ENCODE assay signal across 26 cellular contexts in genomic region chr14:76539130-76539529, GRCh38.
A peak's percentile ranks its signal among the peaks of the same experiment; 100 is the strongest.
DNase-seq lines count a peak whose midpoint lies in the region; ATAC-seq and TF ChIP-seq lines count a peak whose summit lies in the region.
"Had no signal": no experiment of that assay in that cellular context is flagged by ENCODE, and none has a peak within 500 bp of the region (broad histone marks: within the 10 kb centered on the region; RNA-seq: fewer than 3 reads in every experiment).

No MANE protein-coding gene starts in this region.

- no peaks in the 10 kb centered on the region for H3K79me2 ChIP-seq in neural progenitor cell (ENCODE audit: low read depth)

- peaks cover 8% of the 10 kb centered on the region for H3K27me3 Mint-ChIP-seq in stimulated activated naive CD8-positive, alpha-beta T cell treated with anti-CD3 and anti-CD28 coated beads, Interleukin-15, amount 100 ng/mL, for 72 hours
- peaks cover 19% of the 10 kb centered on the region for H3K27me3 Mint-ChIP-seq in central memory CD8-positive, alpha-beta T cell
- H3K27me3 Mint-ChIP-seq in neural progenitor cell (ENCODE audit: insufficient read depth, low read depth): no peaks in the 10 kb centered on the region
- H3K27me3 Mint-ChIP-seq in activated CD4-positive, alpha-beta T cell treated with anti-CD3 and anti-CD28 coated beads, Interleukin-2, amount 10 ng/mL, durations not matched to agents 7 days and 5 days: peaks cover 9% of the 10 kb centered on the region

- no peak for DNase-seq in stimulated activated naive CD8-positive, alpha-beta T cell treated with anti-CD3 and anti-CD28 coated beads, Interleukin-15, amount 100 ng/mL, for 72 hours
- no peak for DNase-seq in stimulated activated naive CD8-positive, alpha-beta T cell treated with anti-CD3 and anti-CD28 coated beads, Interleukin-15, Interleukin-2, amounts not matched to agents 100 U/mL and 50 U/mL, for 24 hours
- DNase-seq in NCI-H69 (lab: John Stamatoyannopoulos, UW) (peak; percentile 65), neural progenitor cell (ENCODE audit: low spot score) (no peak), head of caudate nucleus (no peak)
- no peak for DNase-seq in central memory CD8-positive, alpha-beta T cell (ENCODE audit: low spot score in 2 of 2)
- DNase-seq in activated CD4-positive, alpha-beta T cell treated with anti-CD3 and anti-CD28 coated beads, Interleukin-2, amount 10 ng/mL, durations not matched to agents 7 days and 5 days: no peak
- DNase-seq: 8988T; ACHN; BE2C; C1 segment of cervical spinal cord; CD4-positive, alpha-beta memory T cell; CD4-positive, CD25-positive, alpha-beta regulatory T cell; CD8-positive, alpha-beta memory T cell; COR-L47; DMS 273 treated with DMSO at 0.1 percent for 48 hours; DMS153; DMS53; DMS79; DND-41; EL; GDM1 had no signal

- no peaks in the 10 kb centered on the region for H3F3A ChIP-seq in neural progenitor cell (ENCODE audit: low read depth)

- TF ChIP-seq CTCF in neural progenitor cell (IDR thresholded peaks at IDR 0.05): no peak

- H3K9me3 Mint-ChIP-seq in stimulated activated naive CD8-positive, alpha-beta T cell treated with anti-CD3 and anti-CD28 coated beads, Interleukin-15, amount 100 ng/mL, for 72 hours: no peaks in the 10 kb centered on the region
- no peaks in the 10 kb centered on the region for H3K9me3 Mint-ChIP-seq in central memory CD8-positive, alpha-beta T cell
- peaks cover 5% of the 10 kb centered on the region for H3K9me3 Mint-ChIP-seq in neural progenitor cell
- H3K9me3 Mint-ChIP-seq in activated CD4-positive, alpha-beta T cell treated with anti-CD3 and anti-CD28 coated beads, Interleukin-2, amount 10 ng/mL, durations not matched to agents 7 days and 5 days: no peaks in the 10 kb centered on the region
- H3K9me3 Mint-ChIP-seq: CD4-positive, alpha-beta memory T cell; CD4-positive, CD25-positive, alpha-beta regulatory T cell; CD8-positive, alpha-beta memory T cell had no signal

- CTCF ChIA-PET in activated CD4-positive, alpha-beta T cell treated with anti-CD3 and anti-CD28 coated beads, Interleukin-2, amount 10 ng/mL, durations not matched to agents 7 days and 5 days (lab: Charles Lee): no interaction called here

- H3K36me3 Mint-ChIP-seq in central memory CD8-positive, alpha-beta T cell (ENCODE audit: insufficient read depth): no peaks in the 10 kb centered on the region
- no peaks in the 10 kb centered on the region for H3K36me3 Mint-ChIP-seq in neural progenitor cell
- no peaks in the 10 kb centered on the region for H3K36me3 Mint-ChIP-seq in activated CD4-positive, alpha-beta T cell treated with anti-CD3 and anti-CD28 coated beads, Interleukin-2, amount 10 ng/mL, durations not matched to agents 7 days and 5 days (ENCODE audit: low read depth)
- H3K36me3 Mint-ChIP-seq: CD14-positive monocyte; CD4-positive, alpha-beta memory T cell; CD4-positive, CD25-positive, alpha-beta regulatory T cell; CD8-positive, alpha-beta memory T cell had no signal

- H3K4me2 ChIP-seq in neural progenitor cell: no peak overlapping the region
- H3K4me2 ChIP-seq: BLaER1 had no signal

- no peak overlapping the region for H3K4me3 Mint-ChIP-seq in stimulated activated naive CD8-positive, alpha-beta T cell treated with anti-CD3 and anti-CD28 coated beads, Interleukin-15, amount 100 ng/mL, for 72 hours
- no peak overlapping the region for H3K4me3 Mint-ChIP-seq in central memory CD8-positive, alpha-beta T cell
- no peak overlapping the region for H3K4me3 Mint-ChIP-seq in neural progenitor cell
- H3K4me3 Mint-ChIP-seq in activated CD4-positive, alpha-beta T cell treated with anti-CD3 and anti-CD28 coated beads, Interleukin-2, amount 10 ng/mL, durations not matched to agents 7 days and 5 days: no peak overlapping the region
- H3K4me3 Mint-ChIP-seq: CD14-positive monocyte; CD4-positive, alpha-beta memory T cell; CD4-positive, CD25-positive, alpha-beta regulatory T cell; CD8-positive, alpha-beta memory T cell had no signal

- no peaks in the 10 kb centered on the region for H4K20me1 ChIP-seq in neural progenitor cell (ENCODE audit: low read depth)
- H4K20me1 ChIP-seq: BLaER1 had no signal

- H3K27me3 ChIP-seq in neural progenitor cell: no peaks in the 10 kb centered on the region
- H3K27me3 ChIP-seq: BE2C, BLaER1 had no signal

- no peak overlapping the region for H3K27ac ChIP-seq in neural progenitor cell
- H3K27ac ChIP-seq: BLaER1 had no signal

- peak overlapping the region; percentile 66 to 93 for H3K27ac Mint-ChIP-seq in stimulated activated naive CD8-positive, alpha-beta T cell treated with anti-CD3 and anti-CD28 coated beads, Interleukin-15, amount 100 ng/mL, for 72 hours
- peak overlapping the region; percentile 29 for H3K27ac Mint-ChIP-seq in central memory CD8-positive, alpha-beta T cell (ENCODE audit: low read depth)
- peak overlapping the region; percentile 57 for H3K27ac Mint-ChIP-seq in neural progenitor cell
- no peak overlapping the region for H3K27ac Mint-ChIP-seq in activated CD4-positive, alpha-beta T cell treated with anti-CD3 and anti-CD28 coated beads, Interleukin-2, amount 10 ng/mL, durations not matched to agents 7 days and 5 days
- H3K27ac Mint-ChIP-seq: CD4-positive, CD25-positive, alpha-beta regulatory T cell; CD8-positive, alpha-beta memory T cell had no signal

- POLR2A ChIA-PET in activated CD4-positive, alpha-beta T cell treated with anti-CD3 and anti-CD28 coated beads, Interleukin-2, amount 10 ng/mL, durations not matched to agents 7 days and 5 days (lab: Charles Lee): no interaction called here

- no peaks in the 10 kb centered on the region for H3K9me3 ChIP-seq in neural progenitor cell (ENCODE audit: low read depth)
- H3K9me3 ChIP-seq: BE2C, BLaER1 had no signal

- H3K36me3 ChIP-seq in neural progenitor cell: no peaks in the 10 kb centered on the region
- H3K36me3 ChIP-seq: BE2C, BLaER1 had no signal

- peaks cover 14% of the 10 kb centered on the region for H3K4me1 ChIP-seq in neural progenitor cell
- H3K4me1 ChIP-seq: BE2C, BLaER1 had no signal

- H3K4me3 ChIP-seq in neural progenitor cell: no peak overlapping the region
- H3K4me3 ChIP-seq: BLaER1, GM12878 had no signal

- ATAC-seq in stimulated activated naive CD8-positive, alpha-beta T cell treated with anti-CD3 and anti-CD28 coated beads, Interleukin-15, amount 100 ng/mL, for 72 hours: no peak
- no peak for ATAC-seq in stimulated activated naive CD8-positive, alpha-beta T cell treated with anti-CD3 and anti-CD28 coated beads, Interleukin-15, Interleukin-2, amounts not matched to agents 100 U/mL and 50 U/mL, for 24 hours
- no peak for ATAC-seq in central memory CD8-positive, alpha-beta T cell (replicated peaks; ENCODE audit: extremely low read depth, poor library complexity, severe bottlenecking)
- no peak for ATAC-seq in GM18909 (IDR thresholded peaks at IDR 0.05; ENCODE audit: poor library complexity, unreplicated experiment)
- ATAC-seq: GM12878 had no signal

- H3K4me1 Mint-ChIP-seq in stimulated activated naive CD8-positive, alpha-beta T cell treated with anti-CD3 and anti-CD28 coated beads, Interleukin-15, amount 100 ng/mL, for 72 hours: no peaks in the 10 kb centered on the region
- H3K4me1 Mint-ChIP-seq in central memory CD8-positive, alpha-beta T cell: no peaks in the 10 kb centered on the region
- H3K4me1 Mint-ChIP-seq in neural progenitor cell: peaks cover 28% of the 10 kb centered on the region
- no peaks in the 10 kb centered on the region for H3K4me1 Mint-ChIP-seq in activated CD4-positive, alpha-beta T cell treated with anti-CD3 and anti-CD28 coated beads, Interleukin-2, amount 10 ng/mL, durations not matched to agents 7 days and 5 days
- H3K4me1 Mint-ChIP-seq: CD4-positive, alpha-beta memory T cell; CD8-positive, alpha-beta memory T cell had no signal

- no peak overlapping the region for H3K9ac ChIP-seq in neural progenitor cell
- H3K9ac ChIP-seq: BLaER1 had no signal

- intact Hi-C loops in head of caudate nucleus (cut with DNase I): no loop called here

- H2AFZ ChIP-seq in neural progenitor cell (replicated peaks): no peak overlapping the region
